Comparison of ENCODE assay signal across 1 cellular context in genomic region chr14:94998702-94999101, GRCh38.
TF ChIP-seq lines count a peak whose summit lies in the region.

No MANE protein-coding gene starts in this region.

TF ChIP-seq in GM23338, 12 proteins besides CTCF, POLR2A, EP300 and RAD21 (continued from another document):
- TF ChIP-seq REST (IDR thresholded peaks at IDR 0.05; ENCODE audit: unreplicated experiment) (no peak), EZH2phosphoT487 (IDR thresholded peaks at IDR 0.05; ENCODE audit: unreplicated experiment) (no peak), ZNF462 (CRISPR knock-in tag; IDR thresholded peaks at IDR 0.05) (no peak), EZH2 (IDR thresholded peaks at IDR 0.05; ENCODE audit: low read depth, unreplicated experiment) (no peak), ZNF331 (CRISPR knock-in tag; IDR thresholded peaks at IDR 0.05; ENCODE audit: low read depth) (no peak), POLR2AphosphoS5 (IDR thresholded peaks at IDR 0.05; ENCODE audit: low read depth) (no peak), JUNB (IDR thresholded peaks at IDR 0.05; ENCODE audit: unreplicated experiment) (no peak), CREB1 (CRISPR knock-in tag; IDR thresholded peaks at IDR 0.05; ENCODE audit: low read depth) (no peak)
- TF ChIP-seq, protein P1, sequence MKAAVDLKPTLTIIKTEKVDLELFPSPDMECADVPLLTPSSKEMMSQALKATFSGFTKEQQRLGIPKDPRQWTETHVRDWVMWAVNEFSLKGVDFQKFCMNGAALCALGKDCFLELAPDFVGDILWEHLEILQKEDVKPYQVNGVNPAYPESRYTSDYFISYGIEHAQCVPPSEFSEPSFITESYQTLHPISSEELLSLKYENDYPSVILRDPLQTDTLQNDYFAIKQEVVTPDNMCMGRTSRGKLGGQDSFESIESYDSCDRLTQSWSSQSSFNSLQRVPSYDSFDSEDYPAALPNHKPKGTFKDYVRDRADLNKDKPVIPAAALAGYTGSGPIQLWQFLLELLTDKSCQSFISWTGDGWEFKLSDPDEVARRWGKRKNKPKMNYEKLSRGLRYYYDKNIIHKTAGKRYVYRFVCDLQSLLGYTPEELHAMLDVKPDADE (IDR thresholded peaks at IDR 0.05): no peak
